Comparison of ENCODE assay signal across 33 cellular contexts in the genomic region with DNA sequence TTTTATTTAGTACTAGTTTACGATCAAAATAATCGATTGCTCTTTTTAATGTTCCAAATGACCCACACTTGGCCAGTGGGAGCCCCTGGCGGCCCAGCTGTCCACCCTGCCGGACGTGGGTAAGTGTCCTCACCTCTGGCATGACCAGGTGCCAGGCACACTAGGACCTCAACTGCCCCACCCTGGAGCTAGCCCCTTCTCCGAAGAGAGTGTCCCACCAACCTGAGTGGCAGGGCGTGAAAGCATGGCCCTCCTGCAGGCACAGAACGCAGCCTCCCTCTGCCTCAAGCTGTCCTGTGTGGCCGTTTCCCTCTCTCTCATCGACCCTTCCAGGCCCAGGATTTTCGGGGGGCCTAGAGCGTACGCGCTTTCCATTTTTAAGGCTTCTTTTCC.
"Had no signal": no experiment of that assay in that cellular context is flagged by ENCODE, and none has a peak within 500 bp of the region (broad histone marks: within the 10 kb centered on the region; RNA-seq: fewer than 3 reads in every experiment).

No MANE protein-coding gene starts in this region.

- H3K4me1 ChIP-seq: SJCRH30 had no signal

- H3K36me3 ChIP-seq: SJCRH30 had no signal

- H3K4me1 Mint-ChIP-seq: activated B cell treated with CpG ODN at 0.5 μM for 24 hours, brain had no signal

- H3K9me3 ChIP-seq: SJCRH30 had no signal

- H3K4me3 Mint-ChIP-seq: activated B cell treated with CpG ODN at 0.5 μM for 24 hours; activated CD4-positive, alpha-beta memory T cell treated with anti-CD3 and anti-CD28 coated beads for 36 hours; activated naive CD4-positive, alpha-beta T cell treated with anti-CD3 and anti-CD28 coated beads, Interleukin-2, amount 10 ng/mL, durations not matched to agents 7 days and 5 days; activated naive CD8-positive, alpha-beta T cell; activated naive CD8-positive, alpha-beta T cell treated with anti-CD3 and anti-CD28 coated beads, Interleukin-2, amount 50 U/mL, for 24 hours; activated T-cell treated with anti-CD3 and anti-CD28 coated beads, Interleukin-2, amount 50 U/mL, for 4 hours; activated T-helper 1 cell treated with anti-CD3 and anti-CD28 coated beads, Interleukin-12 subunit alpha, Interleukin-12 subunit beta, Interleukin-2, Interleukin-4 antibody, amounts not matched to agents 30 ng/mL and 10 ng/mL and 1 ng/mL, durations not matched to agents 14 hours and 24 hours and 36 hours; brain had no signal

- DNase-seq: activated B cell treated with CpG ODN at 0.5 μM for 24 hours; activated CD4-positive, alpha-beta memory T cell treated with anti-CD3 and anti-CD28 coated beads for 36 hours; activated CD4-positive, alpha-beta T cell treated with anti-CD3 and anti-CD28 coated beads for 4 hours; activated CD4-positive, alpha-beta T cell treated with anti-CD3 and anti-CD28 coated beads, Interleukin-2, amount 50 U/mL, for 1 hour; activated CD4-positive, CD25-positive, alpha-beta regulatory T cell treated with anti-CD3 and anti-CD28 coated beads, Interleukin-2, amount 50 U/mL, for 72 hours; activated CD8-positive, alpha-beta memory T cell treated with anti-CD3 and anti-CD28 coated beads, Interleukin-2, amount 50 U/mL, for 4 hours; activated naive CD4-positive, alpha-beta T cell treated with anti-CD3 and anti-CD28 coated beads, Interleukin-2, amount 10 ng/mL, durations not matched to agents 7 days and 5 days; activated naive CD8-positive, alpha-beta T cell treated with anti-CD3 and anti-CD28 coated beads, Interleukin-2, amount 50 U/mL, for 24 hours; activated T-cell treated with anti-CD3 and anti-CD28 coated beads for 4 hours; activated T-cell treated with anti-CD3 and anti-CD28 coated beads, Interleukin-2, amount 50 U/mL, for 4 hours; anterior cingulate cortex; Karpas-422; NCI-H1105; NCI-H1417 treated with DMSO at 0.1 percent for 48 hours; NCI-H1694; NCI-H1930; NCI-H2081 treated with DMSO at 0.1 percent for 48 hours; NCI-H226; NCI-H446 treated with DMSO at 0.1 percent for 48 hours; NCI-H524; NCI-H69; SHP77; SJCRH30; SW 1271; T-helper 1 cell; T-helper 2 cell; T-helper 9 cell had no signal

- ATAC-seq: activated naive CD8-positive, alpha-beta T cell treated with anti-CD3 and anti-CD28 coated beads, Interleukin-2, amount 50 U/mL, for 24 hours; activated T-cell treated with anti-CD3 and anti-CD28 coated beads, Interleukin-2, amount 50 U/mL, for 4 hours; Panc1 had no signal

- H3K36me3 Mint-ChIP-seq: activated CD4-positive, alpha-beta memory T cell treated with anti-CD3 and anti-CD28 coated beads for 36 hours; activated naive CD4-positive, alpha-beta T cell treated with anti-CD3 and anti-CD28 coated beads, Interleukin-2, amount 10 ng/mL, durations not matched to agents 7 days and 5 days; brain had no signal

- FAIRE-seq: bronchial epithelial cell had no signal

- H3K4me3 ChIP-seq: SJCRH30 had no signal

- H3K27ac ChIP-seq: SJCRH30, VCaP had no signal

- H3K9me3 Mint-ChIP-seq: activated B cell treated with CpG ODN at 0.5 μM for 24 hours; activated CD4-positive, alpha-beta memory T cell treated with anti-CD3 and anti-CD28 coated beads for 36 hours; activated naive CD4-positive, alpha-beta T cell treated with anti-CD3 and anti-CD28 coated beads, Interleukin-2, amount 10 ng/mL, durations not matched to agents 7 days and 5 days; activated naive CD8-positive, alpha-beta T cell treated with anti-CD3 and anti-CD28 coated beads, Interleukin-2, amount 50 U/mL, for 24 hours; activated T-cell treated with anti-CD3 and anti-CD28 coated beads, Interleukin-2, amount 50 U/mL, for 4 hours; activated T-helper 1 cell treated with anti-CD3 and anti-CD28 coated beads, Interleukin-12 subunit alpha, Interleukin-12 subunit beta, Interleukin-2, Interleukin-4 antibody, amounts not matched to agents 30 ng/mL and 10 ng/mL and 1 ng/mL, durations not matched to agents 14 hours and 24 hours and 36 hours had no signal

- H3K27ac Mint-ChIP-seq: activated B cell treated with CpG ODN at 0.5 μM for 24 hours; activated CD4-positive, alpha-beta memory T cell treated with anti-CD3 and anti-CD28 coated beads for 36 hours; activated naive CD4-positive, alpha-beta T cell treated with anti-CD3 and anti-CD28 coated beads, Interleukin-2, amount 10 ng/mL, durations not matched to agents 7 days and 5 days; activated naive CD8-positive, alpha-beta T cell; activated naive CD8-positive, alpha-beta T cell treated with anti-CD3 and anti-CD28 coated beads, Interleukin-2, amount 50 U/mL, for 24 hours; activated T-helper 1 cell treated with anti-CD3 and anti-CD28 coated beads, Interleukin-12 subunit alpha, Interleukin-12 subunit beta, Interleukin-2, Interleukin-4 antibody, amounts not matched to agents 30 ng/mL and 10 ng/mL and 1 ng/mL, durations not matched to agents 14 hours and 24 hours and 36 hours; brain had no signal
